ENCODE assay signal across 8 cellular contexts in genomic region chr19:55605637-55606470, GRCh38. TPM values are rescaled to one million over a fixed set of nuclear protein-coding genes. Genes with fewer than 3 reads are reported as not detected.
DNase-seq lines count a peak whose midpoint lies in the region; ATAC-seq and TF ChIP-seq lines count a peak whose summit lies in the region.

ZNF865 (plus strand) TSS chr19:55605647; CDS start chr19:55613619, 7,972 bp downstream.

- 0 to 2% (median 1%) methylated on average over 18 to 44 of the region's 44 CpGs for WGBS in spleen, 5 donors

- intact Hi-C loops in spleen (cut with DNase I; ENCODE audit: low total_unique reads) = no loop called here

- peaks cover 0 to 49% (median 15%) of the 10 kb centered on the region in 6 donors for H3K36me3 ChIP-seq in spleen

- TF ChIP-seq POLR2A in spleen (IDR thresholded peaks at IDR 0.05) = no peak

- no peaks in the 10 kb centered on the region for H3K9me3 ChIP-seq in spleen

- ATAC-seq in HG02885 (IDR thresholded peaks at IDR 0.05; ENCODE audit: poor library complexity, unreplicated experiment) = peak; percentile 30
- no peak for ATAC-seq in GM18870 (IDR thresholded peaks at IDR 0.05; ENCODE audit: unreplicated experiment)

- TF ChIP-seq CTCF in WI38 (IDR thresholded peaks at IDR 0.05; ENCODE audit: low read depth, low read length) = peak; percentile 77
- TF ChIP-seq CTCF in spleen (IDR thresholded peaks at IDR 0.05 in 8 of 11, conservative IDR thresholded peaks at IDR 0.05 in 3 of 11) = peak; percentile 43 to 75 (median 68)

- H3K27me3 ChIP-seq in spleen (replicated peaks in 1 of 7) = no peaks in the 10 kb centered on the region

- peaks cover 16 to 95% (median 63%) of the 10 kb centered on the region in 6 donors for H3K4me1 ChIP-seq in spleen

- H3K27ac ChIP-seq in spleen = peak within 1 kb of the TSS; percentile 84 to 99 (median 96)

- H3K4me3 ChIP-seq in GM08714 (ENCODE audit: low read length) (peak within 1 kb of the TSS; percentile 92), WI38 (ENCODE audit: low read depth, low read length) (peak within 1 kb of the TSS; percentile 94), spleen (peak within 1 kb of the TSS; percentile 61 to 97 (median 74))

- DNase-seq in NCI-H2171 treated with DMSO at 0.1 percent for 48 hours (lab: John Stamatoyannopoulos, UW) (peak; percentile 82), islet precursor cell (peak; percentile 93), spleen (peak; percentile 89)
- peak; percentile 63 for DNase-seq in central memory CD4-positive, alpha-beta T cell

RNA-seq across cellular contexts. Expression of gene ZNF865, which starts in this region (rescaled TPM):
- 10 to 100 TPM; 12.2 to 23.3 (median 17.8) TPM for total RNA-seq in spleen
- 10 to 100 TPM in 1 of 3 donors, 1 to 10 TPM in 2; 4.8 to 10.4 (median 5.3) TPM for polyA plus RNA-seq in spleen
